Comparison of ENCODE assay signal across 10 cellular contexts in the genomic region with DNA sequence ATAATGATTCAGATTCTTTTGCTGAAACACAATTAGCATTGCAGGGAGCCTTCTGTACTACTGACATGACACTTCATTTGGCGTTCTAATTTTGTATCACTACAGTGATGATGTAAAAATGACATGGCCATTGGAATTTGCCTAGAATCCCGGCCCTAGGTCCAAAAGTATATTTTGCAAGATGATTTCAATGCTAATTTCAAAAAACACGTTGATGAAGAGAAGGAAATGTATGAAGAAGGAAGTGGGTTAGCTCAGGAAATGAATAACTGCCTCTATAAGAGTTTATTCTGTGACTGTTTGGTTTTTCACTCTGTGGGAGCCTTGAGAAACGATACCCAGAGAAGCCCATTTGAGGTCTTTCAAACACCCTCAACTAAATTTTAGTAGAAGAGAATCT. TPM values are rescaled to one million over a fixed set of nuclear protein-coding genes. Genes with fewer than 3 reads are reported as not detected.
DNase-seq lines count a peak whose midpoint lies in the region; ATAC-seq, FAIRE-seq and TF ChIP-seq lines count a peak whose summit lies in the region.
"Had no signal": no experiment of that assay in that cellular context is flagged by ENCODE, and none has a peak within 500 bp of the region (broad histone marks: within the 10 kb centered on the region; RNA-seq: fewer than 3 reads in every experiment).

No MANE protein-coding gene starts in this region.

- peaks cover 10% of the 10 kb centered on the region for H3K9me3 Mint-ChIP-seq in chondrocyte (ENCODE audit: low read depth)

- H3K4me1 ChIP-seq in KMS-11 (ENCODE audit: low read depth, poor library complexity, severe bottlenecking): peaks cover 70% of the 10 kb centered on the region
- H3K4me1 ChIP-seq in esophagus squamous epithelium: peaks cover 0 to 16% (median 7%) of the 10 kb centered on the region in 3 donors

- peaks cover 28% of the 10 kb centered on the region for H3K36me3 Mint-ChIP-seq in chondrocyte (ENCODE audit: low read depth)

- peak overlapping the region; percentile 86 for H3K4me2 ChIP-seq in KMS-11

- peak overlapping the region; percentile 78 for H3K27ac Mint-ChIP-seq in chondrocyte (ENCODE audit: unreplicated experiment)

- ATAC-seq in HG03045 (IDR thresholded peaks at IDR 0.05; ENCODE audit: unreplicated experiment): no peak

- 0 out of 2 replicates have a peak overlapping the region, but pooled peaks have one; percentile 10 for H2AFZ ChIP-seq in KMS-11 (ENCODE audit: low read depth)

- H3K4me1 Mint-ChIP-seq in chondrocyte (ENCODE audit: low read depth): peaks cover 28% of the 10 kb centered on the region

- intact Hi-C loops in esophagus squamous epithelium (cut with DNase I): no loop called here

- no peaks in the 10 kb centered on the region for H3K9me3 ChIP-seq in esophagus squamous epithelium

- FAIRE-seq in GM19239 (lab: Jason Lieb, UNC): peak; percentile 33

- H4K20me1 ChIP-seq in KMS-11 (ENCODE audit: insufficient read depth): no peaks in the 10 kb centered on the region

- H3K36me3 ChIP-seq in KMS-11 (ENCODE audit: insufficient read depth): no peaks in the 10 kb centered on the region
- H3K36me3 ChIP-seq in esophagus squamous epithelium: peaks cover 9 to 82% (median 14%) of the 10 kb centered on the region in 3 donors

- 64 to 65% methylated on average over 4 of the region's 4 CpGs for WGBS in esophagus squamous epithelium, 2 donors

- H3K9ac ChIP-seq in KMS-11: peak overlapping the region; percentile 6; the same call in 1 of the 2 replicates

- H3K4me3 ChIP-seq in AG10803 (ENCODE audit: low read length) (no peak overlapping the region), KMS-11 (IDR thresholded peaks at IDR 0.05; ENCODE audit: insufficient read depth, low read depth, low read length) (no peak overlapping the region), esophagus squamous epithelium (no peak overlapping the region)

- H3K27ac ChIP-seq in KMS-11 (peak overlapping the region; percentile 93), esophagus squamous epithelium (no peak overlapping the region)

- H3K79me2 ChIP-seq in KMS-11 (ENCODE audit: insufficient read depth, low read depth): no peaks in the 10 kb centered on the region

- H3K4me3 Mint-ChIP-seq in chondrocyte (ENCODE audit: unreplicated experiment): no peak overlapping the region

- no peak for TF ChIP-seq POLR2A in esophagus squamous epithelium (IDR thresholded peaks at IDR 0.05)

- H3K27me3 Mint-ChIP-seq in chondrocyte (ENCODE audit: low read depth): no peaks in the 10 kb centered on the region

- no peak for TF ChIP-seq CTCF in AG10803 (conservative IDR thresholded peaks at IDR 0.05; ENCODE audit: low read length)
- TF ChIP-seq CTCF in KMS-11 (conservative IDR thresholded peaks at IDR 0.05; ENCODE audit: low read depth, low read length): no peak
- TF ChIP-seq CTCF in chondrocyte (IDR thresholded peaks at IDR 0.05): no peak
- TF ChIP-seq CTCF in esophagus squamous epithelium (IDR thresholded peaks at IDR 0.05): no peak

- DNase-seq in AG10803 (ENCODE audit: low read depth): peak; percentile 27
- no peak for DNase-seq in GM19239 (ENCODE audit: insufficient read length, low spot score)
- no peak for DNase-seq in chondrocyte (ENCODE audit: low spot score)
- no peak for DNase-seq in stimulated activated CD4-positive, alpha-beta T cell treated with anti-CD3 and anti-CD28 coated beads, Interleukin-2, amount 100 ng/mL, for 48 hours
- no peak for DNase-seq in germinal center (ENCODE audit: low spot score)
- no peak for DNase-seq in esophagus squamous epithelium (lab: John Stamatoyannopoulos, UW)
- DNase-seq: activated CD4-positive, alpha-beta T cell treated with anti-CD3 and anti-CD28 coated beads, Interleukin-2, amount 50 U/mL, for 4 hours; DMS 273 treated with DMSO at 0.1 percent for 48 hours had no signal

- H3K27me3 ChIP-seq in KMS-11 (ENCODE audit: insufficient read depth, low read depth) (no peaks in the 10 kb centered on the region), esophagus squamous epithelium (no peaks in the 10 kb centered on the region)

RNA-seq across cellular contexts. Expression of a gene that starts 59.3 kb away (rescaled TPM):
- total RNA-seq in chondrocyte (29.0 to 30.8 TPM (median 29.8 TPM) in 3 replicates), esophagus squamous epithelium (100 to 1,000 TPM in 2 of 4 donors, 10 to 100 TPM in 2; 70.1 to 100 (median 86.0) TPM)

RNA-seq across cellular contexts. Expression of a gene that starts 59.7 kb away (rescaled TPM):
- 7.2 to 9.0 TPM (median 7.6 TPM) in 3 replicates for total RNA-seq in chondrocyte
- 10 to 100 TPM; 23.1 to 36.4 (median 29.5) TPM for total RNA-seq in esophagus squamous epithelium
